ENCODE assay signal across 8 cellular contexts in the genomic region with DNA sequence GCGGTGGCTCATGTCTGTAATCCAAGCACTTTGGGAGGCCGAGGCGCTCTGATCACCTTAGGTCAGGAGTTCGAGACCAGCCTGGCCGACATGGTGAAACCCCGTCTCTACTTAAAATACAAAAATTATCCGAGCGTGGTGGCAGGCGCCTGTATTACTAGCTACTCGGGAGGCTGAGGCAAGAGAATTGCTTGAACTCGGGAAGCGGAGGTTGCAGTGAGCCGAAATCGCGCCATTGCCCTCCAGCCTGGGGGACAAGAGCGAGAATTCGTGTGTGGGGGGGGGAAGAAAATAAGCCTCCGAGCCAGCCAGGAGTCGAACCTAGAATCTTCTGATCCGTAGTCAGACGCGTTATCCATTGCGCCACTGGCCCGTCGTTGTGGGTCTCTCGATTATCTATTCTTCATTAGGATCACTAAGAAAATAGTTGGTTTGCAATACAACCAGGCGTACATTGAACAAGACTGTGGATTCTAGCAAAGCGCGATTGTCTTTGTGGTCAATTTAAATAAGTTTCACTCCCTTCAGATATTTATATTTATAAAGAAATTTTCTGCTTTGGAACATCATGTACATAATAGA. TPM values are rescaled to one million over a fixed set of nuclear protein-coding genes. Genes with fewer than 3 reads are reported as not detected.
DNase-seq lines count a peak whose midpoint lies in the region; ATAC-seq, FAIRE-seq and TF ChIP-seq lines count a peak whose summit lies in the region.

No MANE protein-coding gene starts in this region.

- no peaks in the 10 kb centered on the region; a peak in 1 of 5 replicates for H3K27me3 ChIP-seq in HepG2 (ENCODE audit: control insufficient read depth in 1 of 2, insufficient read depth in 2 of 2, low read length in 2 of 2)

- TF ChIP-seq CTCF in choroid plexus epithelial cell (conservative IDR thresholded peaks at IDR 0.05; ENCODE audit: low read depth, low read length) (no peak), neural crest cell (conservative IDR thresholded peaks at IDR 0.05) (no peak), HepG2 (CRISPR knock-in tag; IDR thresholded peaks at IDR 0.05) (no peak)

- WGBS in HepG2 (ENCODE audit: low lambda C conversion rate): 72% methylated on average over 29 of the region's 29 CpGs

- TF ChIP-seq RAD21 in HepG2 (CRISPR knock-in tag; IDR thresholded peaks at IDR 0.05): no peak

- peaks cover 10% of the 10 kb centered on the region for H3K36me3 Mint-ChIP-seq in neural crest cell (ENCODE audit: low read depth)

- intact Hi-C loops in HepG2 (cut with micrococcal nuclease; ENCODE audit: unreplicated experiment): no loop called here

- CTCF ChIA-PET in HepG2 (lab: Yijun Ruan, JAX; ENCODE audit: low intra/inter-chr PET ratio, low total read pairs): no interaction called here

- H3K9me3 Mint-ChIP-seq in neural crest cell: peaks cover 7% of the 10 kb centered on the region

- no peak overlapping the region for H2AFZ ChIP-seq in HepG2 (ENCODE audit: low read length)

- H3K27ac ChIP-seq in HepG2 (ENCODE audit: extremely low read length, insufficient read depth, low read length): no peak overlapping the region

- H3K4me2 ChIP-seq in HepG2 (ENCODE audit: low read depth, low read length): no peak overlapping the region

- no peaks in the 10 kb centered on the region for H3K36me3 ChIP-seq in HepG2 (replicated peaks in 1 of 2; ENCODE audit: control insufficient read depth in 1 of 2, insufficient read depth in 2 of 2, low read length in 2 of 2)

- no peaks in the 10 kb centered on the region for H3K4me1 ChIP-seq in HepG2 (ENCODE audit: insufficient read depth, low read length)

- peak overlapping the region; percentile 94 for H3K4me3 Mint-ChIP-seq in neural crest cell

- peaks cover 20% of the 10 kb centered on the region for H3K4me1 Mint-ChIP-seq in neural crest cell

- H3K4me3 ChIP-seq in choroid plexus epithelial cell (ENCODE audit: low read depth, low read length): no peak overlapping the region
- H3K4me3 ChIP-seq in HepG2 (replicated peaks in 1 of 3; ENCODE audit: insufficient read depth in 1 of 3, low read depth in 2 of 3, low read length in 3 of 3): no peak overlapping the region

- no peaks in the 10 kb centered on the region for H4K20me1 ChIP-seq in HepG2 (ENCODE audit: insufficient read depth, low read length)

- in situ Hi-C loops in HepG2 (cut with HindIII; ENCODE audit: extremely low pct_ligation_motif_present, low pct_unique_long_range_greater_than_20kb): no loop called here

- H3K27ac Mint-ChIP-seq in neural crest cell (ENCODE audit: unreplicated experiment): no peak overlapping the region

- H3K79me2 ChIP-seq in HepG2 (ENCODE audit: insufficient read depth, low read length): no peaks in the 10 kb centered on the region

- TF ChIP-seq EP300 in HepG2 (IDR thresholded peaks at IDR 0.05; ENCODE audit: low read depth in 2 of 2, low read length in 2 of 2) (no peak), HepG2 (CRISPR knock-in tag; IDR thresholded peaks at IDR 0.05; ENCODE audit: borderline replicate concordance) (no peak)

- H3K9ac ChIP-seq in HepG2 (ENCODE audit: insufficient read depth, low read depth, low read length): no peak overlapping the region

- H3K9me3 ChIP-seq in HepG2 (ENCODE audit: low read length): no peaks in the 10 kb centered on the region

- no TSS peak for BruUV-seq in HepG2 (replicated peaks; lab: Mats Ljungman, UMichigan)

- no peak for TF ChIP-seq POLR2A in HepG2 (IDR thresholded peaks at IDR 0.05; ENCODE audit: insufficient read depth in 1 of 2, low read depth in 2 of 2, low read length in 2 of 2)

- ATAC-seq in GM21723 (IDR thresholded peaks at IDR 0.05; ENCODE audit: unreplicated experiment) (no peak), HepG2 (no peak)

- DNase-seq in NCI-H510A treated with DMSO at 0.1 percent for 48 hours (lab: John Stamatoyannopoulos, UW): peak; percentile 37
- DNase-seq in NCI-H510A (lab: John Stamatoyannopoulos, UW): no peak
- peak; percentile 79 for DNase-seq in NCI-H345 (lab: John Stamatoyannopoulos, UW)
- DNase-seq in choroid plexus epithelial cell (ENCODE audit: low read depth): peak; percentile 41
- peak; percentile 49 for DNase-seq in neural crest cell (ENCODE audit: low read depth, low spot score)
- DNase-seq in HepG2 (ENCODE audit: low spot score): no peak
- DNase-seq in D341Med (ENCODE audit: low spot score): no peak

- POLR2A ChIA-PET in HepG2 (lab: Yijun Ruan, JAX): no interaction called here

- H3K27me3 Mint-ChIP-seq in neural crest cell (ENCODE audit: low read depth): peaks cover 39% of the 10 kb centered on the region

- no peak for FAIRE-seq in HepG2 (lab: Jason Lieb, UNC)

TF ChIP-seq in HepG2, 621 proteins besides CTCF, POLR2A, EP300 and RAD21:
- TF ChIP-seq, protein P1, sequence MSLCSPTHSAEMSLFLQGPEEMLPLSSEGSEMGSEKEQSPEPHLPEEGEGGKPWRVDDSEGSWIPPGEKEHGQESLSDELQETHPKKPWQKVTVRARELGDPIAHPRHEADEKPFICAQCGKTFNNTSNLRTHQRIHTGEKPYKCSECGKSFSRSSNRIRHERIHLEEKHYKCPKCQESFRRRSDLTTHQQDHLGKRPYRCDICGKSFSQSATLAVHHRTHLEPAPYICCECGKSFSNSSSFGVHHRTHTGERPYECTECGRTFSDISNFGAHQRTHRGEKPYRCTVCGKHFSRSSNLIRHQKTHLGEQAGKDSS (CRISPR knock-in tag; IDR thresholded peaks at IDR 0.05; ENCODE audit: borderline replicate concordance, low read depth): no peak

RNA-seq across cellular contexts. Expression of gene PRSS16, which starts 33.9 kb away (rescaled TPM):
- total RNA-seq in neural crest cell (0.57 and 0.63 TPM in 2 replicates), HepG2 (2016; rRNA removed; fragmentation: Illumina TruSeq; extraction: Trizol) (not detected in 2 replicates)
- total RNA-seq in HepG2 (2016; cell fraction: cytosol; rRNA removed; fragmentation: Illumina TruSeq; extraction: Trizol; ENCODE audit: low read depth): not detected in 2 replicates
- not detected in 2 replicates for total RNA-seq in HepG2 (2016; cell fraction: insoluble cytoplasmic fraction; rRNA removed; fragmentation: Illumina TruSeq; extraction: Trizol)
- total RNA-seq in HepG2 (2016; cell fraction: membrane; rRNA removed; fragmentation: Illumina TruSeq; extraction: Trizol): not detected in 2 replicates
- not detected in 2 replicates for total RNA-seq in HepG2 (2016; cell fraction: nucleus; rRNA removed; fragmentation: Illumina TruSeq; extraction: Trizol)
- not detected in 2 replicates for polyA plus RNA-seq in HepG2 (2011; rRNA removed)
- not detected in 2 replicates for polyA plus RNA-seq in HepG2 (2011; cell fraction: cytosol; rRNA removed)
- polyA plus RNA-seq in HepG2 (2011; cell fraction: nucleus; rRNA removed): not detected in 2 replicates
- not detected in 2 replicates for polyA plus RNA-seq in HepG2 (2012)
- polyA plus RNA-seq in HepG2 (2016; cell fraction: cytosol; fragmentation: Illumina TruSeq; extraction: Trizol; ENCODE audit: low read depth): not detected in 2 replicates
- polyA plus RNA-seq in HepG2 (2016; cell fraction: insoluble cytoplasmic fraction; fragmentation: Illumina TruSeq; extraction: Trizol; ENCODE audit: low read depth): not detected in 2 replicates
- not detected in 2 replicates for polyA plus RNA-seq in HepG2 (2016; cell fraction: membrane; fragmentation: Illumina TruSeq; extraction: Trizol; ENCODE audit: low read depth)
- polyA plus RNA-seq in HepG2 (2016; cell fraction: nucleus; fragmentation: Illumina TruSeq; extraction: Trizol; ENCODE audit: insufficient read depth, low read depth): not detected in 2 replicates
- polyA minus RNA-seq in HepG2 (2011; rRNA and poly(A)+ RNA removed; ENCODE audit: low replicate concordance): 0.26 and 1.4 TPM in 2 replicates
- not detected in 2 replicates for polyA minus RNA-seq in HepG2 (2011; cell fraction: cytosol; rRNA and poly(A)+ RNA removed)
- not detected in 2 replicates for polyA minus RNA-seq in HepG2 (2011; cell fraction: nucleus; rRNA and poly(A)+ RNA removed)

Comparison
In these comparisons a context has a peak if more than half of its experiments do, and no peak if none do; other contexts are left out.
1. DNase-seq: peak in NCI-H510A treated with DMSO at 0.1 percent for 48 hours (single experiment), NCI-H345 (single experiment), choroid plexus epithelial cell (single experiment) and neural crest cell (single experiment); none in NCI-H510A (single experiment), HepG2 (single experiment) and D341Med (single experiment).